24 cellular contexts compared by ENCODE assay signal in the genomic region with DNA sequence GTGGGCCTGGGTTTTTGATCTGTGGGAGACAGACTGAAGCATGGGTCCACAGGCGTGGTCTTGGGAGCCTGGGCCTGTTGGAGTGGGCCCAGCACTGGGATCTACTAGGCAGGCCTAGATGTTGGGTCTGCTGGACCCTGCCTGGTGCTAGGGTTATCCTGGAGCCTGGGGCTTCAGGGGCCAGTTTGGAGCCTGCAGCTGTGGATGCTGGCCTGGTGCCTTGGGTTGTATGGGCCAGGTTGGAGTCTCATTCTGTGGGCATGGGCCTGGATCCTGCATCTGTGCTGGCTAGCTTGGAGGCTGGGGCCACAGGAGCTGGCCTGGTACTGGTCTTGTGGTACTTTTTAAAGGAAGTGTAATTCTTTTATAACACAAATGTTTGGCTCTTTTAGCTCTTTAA.
"Had no signal": no experiment of that assay in that cellular context is flagged by ENCODE, and none has a peak within 500 bp of the region (broad histone marks: within the 10 kb centered on the region; RNA-seq: fewer than 3 reads in every experiment).

No MANE protein-coding gene starts in this region.

- FAIRE-seq: colon, endothelial cell of umbilical vein, frontal cortex, kidney had no signal

- H3K36me3 ChIP-seq: esophagus muscularis mucosa, gastroesophageal sphincter, heart left ventricle, left lung, lower lobe of right lung had no signal

- H2AFZ ChIP-seq: hepatocyte had no signal

- H3K4me2 ChIP-seq: hepatocyte had no signal

- DNase-seq: dermis blood vessel endothelial cell; dorsolateral prefrontal cortex; effector CD4-positive, alpha-beta T cell; effector memory CD4-positive, alpha-beta T cell; foreskin keratinocyte; heart left ventricle; hypothalamus; immature natural killer cell; islet precursor cell; kidney; kidney glomerular epithelial cell; left colon; left ventricle myocardium superior; lower lobe of right lung; mesendoderm; midbrain had no signal

- H3K4me3 ChIP-seq: coronary artery, dorsolateral prefrontal cortex, esophagus muscularis mucosa, gastroesophageal sphincter, heart left ventricle, hepatocyte, left lung, lower lobe of right lung had no signal

- H3K4me1 ChIP-seq: esophagus muscularis mucosa, foreskin keratinocyte, gastroesophageal sphincter, heart left ventricle, left lung, lower lobe of right lung had no signal

- H3K27ac ChIP-seq: coronary artery, dorsolateral prefrontal cortex, esophagus muscularis mucosa, foreskin keratinocyte, gastroesophageal sphincter, heart left ventricle, hepatocyte, left lung, lower lobe of right lung had no signal

- H3K27me3 ChIP-seq: dorsolateral prefrontal cortex, esophagus muscularis mucosa, foreskin keratinocyte, gastroesophageal sphincter, heart left ventricle, hepatocyte, left lung had no signal
